9 cellular contexts compared by ENCODE assay signal in genomic region chr2:27308359-27308875, GRCh38. TPM values are rescaled to one million over a fixed set of nuclear protein-coding genes. Genes with fewer than 3 reads are reported as not detected.
DNase-seq lines count a peak whose midpoint lies in the region; ATAC-seq and TF ChIP-seq lines count a peak whose summit lies in the region.
"Had no signal": no experiment of that assay in that cellular context is flagged by ENCODE, and none has a peak within 500 bp of the region (broad histone marks: within the 10 kb centered on the region; RNA-seq: fewer than 3 reads in every experiment).

UCN (minus strand) TSS chr2:27308445; CDS start chr2:27307895, 550 bp downstream.

- H3K27me3 Mint-ChIP-seq in H9 (ENCODE audit: low read depth), result peaks cover 52% of the 10 kb centered on the region
- peaks cover 12% of the 10 kb centered on the region for H3K27me3 Mint-ChIP-seq in activated T-helper 17 cell treated with anti-CD3 and anti-CD28 coated beads, Interleukin-2, amount 50 U/mL, for 72 hours

- TF ChIP-seq POLR2A in heart left ventricle (IDR thresholded peaks at IDR 0.05), result no peak
- no peak for TF ChIP-seq POLR2A in ovary (IDR thresholded peaks at IDR 0.05)

- H2BK15ac ChIP-seq in H9 (ENCODE audit: low read depth, low read length), result no peak within 1 kb of the TSS

- H3K36me3 ChIP-seq in heart left ventricle, result peaks cover 0 to 54% (median 38%) of the 10 kb centered on the region in 9 donors
- no peaks in the 10 kb centered on the region for H3K36me3 ChIP-seq in ovary

- H3K4me2 ChIP-seq in H9 (ENCODE audit: insufficient read depth, insufficient read length, low read length), result peak within 1 kb of the TSS; percentile 34

- H3K36me3 Mint-ChIP-seq in H9 (ENCODE audit: insufficient read depth in 1 of 3, low read depth in 3 of 3), result peaks cover 9 to 12% (median 10%) of the 10 kb centered on the region in 3 experiments; a peak in 6 of 7 replicates
- H3K36me3 Mint-ChIP-seq in activated T-helper 17 cell treated with anti-CD3 and anti-CD28 coated beads, Interleukin-2, amount 50 U/mL, for 72 hours (ENCODE audit: low read depth), result peaks cover 46% of the 10 kb centered on the region

- H3K9ac ChIP-seq in H9 (ENCODE audit: extremely low read depth, insufficient read length, low read length), result no peak within 1 kb of the TSS

- H3K9me3 ChIP-seq in H9 (ENCODE audit: control insufficient read depth, low read depth, low read length) (no peaks in the 10 kb centered on the region), heart left ventricle (no peaks in the 10 kb centered on the region), ovary (no peaks in the 10 kb centered on the region)

- H2BK5ac ChIP-seq in H9 (ENCODE audit: insufficient read length, low read length), result no peak within 1 kb of the TSS

- no peak within 1 kb of the TSS for H2BK12ac ChIP-seq in H9 (ENCODE audit: insufficient read length, low read depth, low read length)

- H3K23me2 ChIP-seq in H9 (ENCODE audit: insufficient read length, low read depth, low read length, poor library complexity, severe bottlenecking), result peaks cover 9% of the 10 kb centered on the region

- no peak within 1 kb of the TSS; a peak in 1 of 7 replicates for H3K27ac Mint-ChIP-seq in H9
- no peak within 1 kb of the TSS for H3K27ac Mint-ChIP-seq in activated T-helper 17 cell treated with anti-CD3 and anti-CD28 coated beads, Interleukin-2, amount 50 U/mL, for 72 hours

- no peak within 1 kb of the TSS for H2BK120ac ChIP-seq in H9 (ENCODE audit: low read depth, low read length, poor library complexity, severe bottlenecking)

- DNase-seq in H9 (peak; percentile 82), heart left ventricle (peak in 4 of 5 donors; percentile 48 to 59 (median 54)), ovary (peak; percentile 29 to 67 (median 55)), NCI-H2029 (lab: John Stamatoyannopoulos, UW) (no peak), cerebellar cortex (ENCODE audit: low spot score) (no peak)
- DNase-seq in central memory CD4-positive, alpha-beta T cell, result no peak
- DNase-seq: NCI-H526 treated with DMSO at 0.1 percent for 48 hours had no signal

- H3K27me3 ChIP-seq in H9 (ENCODE audit: insufficient read depth, low read length) (peaks cover 21% of the 10 kb centered on the region), heart left ventricle (peaks cover 0 to 48% (median 23%) of the 10 kb centered on the region in 9 donors), ovary (peaks cover 4% of the 10 kb centered on the region)

- H2BK20ac ChIP-seq in H9 (ENCODE audit: low read depth, low read length, poor library complexity, severe bottlenecking), result no peak within 1 kb of the TSS

- H4K20me1 ChIP-seq in H9 (ENCODE audit: control insufficient read depth, insufficient read depth, insufficient read length), result no peaks in the 10 kb centered on the region

- H3K18ac ChIP-seq in H9 (ENCODE audit: insufficient read length, low read depth, low read length), result no peak within 1 kb of the TSS

- no peak within 1 kb of the TSS for H4K91ac ChIP-seq in H9 (ENCODE audit: insufficient read length, low read depth, low read length)

- H3K14ac ChIP-seq in H9 (ENCODE audit: insufficient read depth, low read length), result no peak within 1 kb of the TSS

- intact Hi-C loops in heart left ventricle (cut with DNase I), result loop anchor here in 1 of 10 donors (10.0 kb wide), 1 partner anchor 204 kb away; no protein-coding TSS in a partner anchor
- intact Hi-C loops in ovary (cut with DNase I), result loop anchor here in 1 of 4 donors (10.0 kb wide), 1 partner anchor 464 kb away; the partner anchor contains the start of gene DPYSL5

- H4K5ac ChIP-seq in H9 (ENCODE audit: insufficient read length, low read depth, low read length), result no peak within 1 kb of the TSS

- H3K79me1 ChIP-seq in H9 (ENCODE audit: insufficient read depth, low read depth, low read length, poor library complexity, severe bottlenecking), result no peaks in the 10 kb centered on the region

- H3K79me2 ChIP-seq in H9 (ENCODE audit: insufficient read depth, low read length), result no peaks in the 10 kb centered on the region

- peak within 1 kb of the TSS; percentile 36 to 64 for H3K4me3 Mint-ChIP-seq in H9
- H3K4me3 Mint-ChIP-seq in activated T-helper 17 cell treated with anti-CD3 and anti-CD28 coated beads, Interleukin-2, amount 50 U/mL, for 72 hours, result peak within 1 kb of the TSS; percentile 48

- no peak within 1 kb of the TSS for H4K8ac ChIP-seq in H9 (replicated peaks; ENCODE audit: insufficient read length, low read depth, low read length)

- no peak for TF ChIP-seq CTCF in H9 (conservative IDR thresholded peaks at IDR 0.05)
- TF ChIP-seq CTCF in heart left ventricle (IDR thresholded peaks at IDR 0.05), result no peak
- no peak for TF ChIP-seq CTCF in ovary (IDR thresholded peaks at IDR 0.05)

- no peak within 1 kb of the TSS for H3K4ac ChIP-seq in H9 (ENCODE audit: low read depth, low read length)

- H3K23ac ChIP-seq in H9 (ENCODE audit: insufficient read length, low read depth, low read length), result no peak within 1 kb of the TSS

- H3K4me3 ChIP-seq in heart left ventricle (no peak within 1 kb of the TSS), ovary (no peak within 1 kb of the TSS)

- no peak within 1 kb of the TSS for H2AFZ ChIP-seq in H9 (ENCODE audit: low read length)

- no peak for TF ChIP-seq EP300 in ovary (IDR thresholded peaks at IDR 0.05)

- H3K4me1 ChIP-seq in H9 (ENCODE audit: insufficient read depth, low read length), result no peaks in the 10 kb centered on the region
- peaks cover 0 to 28% (median 10%) of the 10 kb centered on the region in 12 donors for H3K4me1 ChIP-seq in heart left ventricle
- H3K4me1 ChIP-seq in ovary (ENCODE audit: insufficient read depth), result peaks cover 4% of the 10 kb centered on the region

- no peak within 1 kb of the TSS for H3K27ac ChIP-seq in H9 (ENCODE audit: insufficient read length, low read depth, low read length)
- H3K27ac ChIP-seq in heart left ventricle, result peak within 1 kb of the TSS in 2 of 12 donors; percentile 9 to 22
- H3K27ac ChIP-seq in ovary, result no peak within 1 kb of the TSS

- H2AK5ac ChIP-seq in H9 (ENCODE audit: insufficient read length, low read length), result no peak within 1 kb of the TSS

- no peak within 1 kb of the TSS for H3K56ac ChIP-seq in H9 (ENCODE audit: insufficient read length, low read depth, low read length)

- WGBS in H9 (ENCODE audit: extremely low coverage, insufficient read length, low lambda C conversion rate), result no CpG with 5 or more reads among the region's 24 CpGs
- 14 to 31% (median 28%) methylated on average over 2 to 24 of the region's 24 CpGs for WGBS in heart left ventricle, 4 donors
- WGBS in ovary, 3 donors, result 8 to 25% (median 18%) methylated on average over 22 to 24 of the region's 24 CpGs

- no peaks in the 10 kb centered on the region for H3K9me3 Mint-ChIP-seq in H9
- H3K9me3 Mint-ChIP-seq in activated T-helper 17 cell treated with anti-CD3 and anti-CD28 coated beads, Interleukin-2, amount 50 U/mL, for 72 hours, result no peaks in the 10 kb centered on the region

- no peak within 1 kb of the TSS for H3T11ph ChIP-seq in H9 (ENCODE audit: low read length)

- peaks cover 3 to 5% of the 10 kb centered on the region in 2 experiments; a peak in 3 of 4 replicates for H3K4me1 Mint-ChIP-seq in H9
- no peaks in the 10 kb centered on the region for H3K4me1 Mint-ChIP-seq in activated T-helper 17 cell treated with anti-CD3 and anti-CD28 coated beads, Interleukin-2, amount 50 U/mL, for 72 hours

- ATAC-seq in activated T-helper 17 cell treated with anti-CD3 and anti-CD28 coated beads, Interleukin-2, amount 50 U/mL, for 72 hours (replicated peaks), result no peak
- ATAC-seq in heart left ventricle (peak; percentile 16 to 50 (median 40)), GM21737 (IDR thresholded peaks at IDR 0.05; ENCODE audit: unreplicated experiment) (no peak)

RNA-seq across cellular contexts. Expression of gene UCN, which starts in this region (rescaled TPM):
- total RNA-seq in H9 (2021) (0.77 and 1.5 TPM in 2 replicates), heart left ventricle (1 to 10 TPM in 6 of 9 donors, under 1 TPM in 3; 0.60 to 2.5 (median 1.1) TPM), ovary (1 to 10 TPM; 1.4 to 5.6 (median 1.6) TPM)
- 1 to 10 TPM; 1.7 to 2.4 TPM for total RNA-seq in activated T-helper 17 cell treated with anti-CD3 and anti-CD28 coated beads, Interleukin-2, amount 50 U/mL, for 72 hours
- polyA plus RNA-seq in heart left ventricle (1 to 10 TPM; 1.3 to 1.4 TPM), ovary (1 to 10 TPM in 1 of 2 donors, not detected in 1; 1.5 TPM)

Comparison
In these comparisons a context has a peak if more than half of its experiments do, and no peak if none do; other contexts are left out.
1. DNase-seq: peak in H9 (single experiment), heart left ventricle (4 of 5) and ovary (5 of 5); none in NCI-H2029 (single experiment), central memory CD4-positive, alpha-beta T cell (single experiment) and cerebellar cortex (single experiment).
2. ATAC-seq: peak in heart left ventricle (4 of 4); none in activated T-helper 17 cell treated with anti-CD3 and anti-CD28 coated beads, Interleukin-2, amount 50 U/mL, for 72 hours (single experiment) and GM21737 (single experiment).